In the genomic region with DNA sequence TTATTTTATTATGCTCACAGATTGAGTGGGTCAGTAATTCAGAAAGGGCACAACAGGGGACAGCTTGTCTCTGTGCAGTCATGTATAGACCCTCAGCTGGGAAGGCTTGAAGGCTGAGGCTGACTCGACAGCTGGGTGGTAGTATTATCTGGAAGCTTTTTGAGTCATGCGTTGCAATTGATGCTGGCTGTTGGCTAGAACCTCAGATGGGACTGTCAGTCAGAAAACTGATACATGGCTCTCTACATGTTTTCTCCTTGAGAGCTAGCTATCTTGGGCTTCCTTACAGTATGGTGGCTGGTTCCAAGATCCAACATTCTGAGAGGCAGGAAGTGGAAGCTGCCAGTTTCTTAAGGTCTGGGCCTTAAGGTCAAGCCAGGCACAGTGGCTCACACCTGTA, we compare ENCODE assay signal across 23 cellular contexts.
"Had no signal": no experiment of that assay in that cellular context is flagged by ENCODE, and none has a peak within 500 bp of the region (broad histone marks: within the 10 kb centered on the region; RNA-seq: fewer than 3 reads in every experiment).

No MANE protein-coding gene starts in this region.

- H3K4me1 Mint-ChIP-seq: activated CD8-positive, alpha-beta memory T cell treated with anti-CD3 and anti-CD28 coated beads, Interleukin-2, amount 10 ng/mL, durations not matched to agents 7 days and 5 days; immature natural killer cell; stimulated activated memory B cell treated with anti-CD40 and anti-IgM and Interleukin-4, amounts not matched to agents 10 μg/mL and 1 μg/mL and 100 μg/mL, for 72 hours had no signal

- H3K27me3 ChIP-seq: ascending aorta, hepatocyte, left lung had no signal

- H3K27ac Mint-ChIP-seq: activated CD4-positive, alpha-beta memory T cell treated with anti-CD3 and anti-CD28 coated beads for 36 hours; activated CD8-positive, alpha-beta memory T cell treated with anti-CD3 and anti-CD28 coated beads, Interleukin-2, amount 10 ng/mL, durations not matched to agents 7 days and 5 days; activated naive CD4-positive, alpha-beta T cell treated with anti-CD3 and anti-CD28 coated beads, Interleukin-2, amount 50 U/mL, for 72 hours; immature natural killer cell; progenitor cell of endocrine pancreas; stimulated activated memory B cell treated with anti-CD40 and anti-IgM and Interleukin-4, amounts not matched to agents 10 μg/mL and 1 μg/mL and 100 μg/mL, for 72 hours had no signal

- H3K27me3 Mint-ChIP-seq: activated CD4-positive, alpha-beta memory T cell treated with anti-CD3 and anti-CD28 coated beads for 36 hours; naive thymus-derived CD8-positive, alpha-beta T cell had no signal

- H3K9me3 Mint-ChIP-seq: activated CD4-positive, alpha-beta memory T cell treated with anti-CD3 and anti-CD28 coated beads for 36 hours; immature natural killer cell; naive thymus-derived CD8-positive, alpha-beta T cell; stimulated activated memory B cell treated with anti-CD40 and anti-IgM and Interleukin-4, amounts not matched to agents 10 μg/mL and 1 μg/mL and 100 μg/mL, for 72 hours had no signal

- H3K36me3 ChIP-seq: ascending aorta, brain microvascular endothelial cell, left lung, thoracic aorta had no signal

- ATAC-seq: activated CD8-positive, alpha-beta memory T cell treated with anti-CD3 and anti-CD28 coated beads, Interleukin-2, amount 10 ng/mL, durations not matched to agents 7 days and 5 days; left lung; naive thymus-derived CD8-positive, alpha-beta T cell; stimulated activated memory B cell treated with anti-CD40 and anti-IgM and Interleukin-4, amounts not matched to agents 10 μg/mL and 1 μg/mL and 100 μg/mL, for 72 hours had no signal

- H3K36me3 Mint-ChIP-seq: activated CD4-positive, alpha-beta memory T cell treated with anti-CD3 and anti-CD28 coated beads for 36 hours; activated CD8-positive, alpha-beta memory T cell treated with anti-CD3 and anti-CD28 coated beads, Interleukin-2, amount 10 ng/mL, durations not matched to agents 7 days and 5 days; stimulated activated memory B cell treated with anti-CD40 and anti-IgM and Interleukin-4, amounts not matched to agents 10 μg/mL and 1 μg/mL and 100 μg/mL, for 72 hours had no signal

- H3K4me3 Mint-ChIP-seq: activated CD4-positive, alpha-beta memory T cell treated with anti-CD3 and anti-CD28 coated beads for 36 hours; activated CD8-positive, alpha-beta memory T cell treated with anti-CD3 and anti-CD28 coated beads, Interleukin-2, amount 10 ng/mL, durations not matched to agents 7 days and 5 days; immature natural killer cell; naive thymus-derived CD8-positive, alpha-beta T cell; stimulated activated memory B cell treated with anti-CD40 and anti-IgM and Interleukin-4, amounts not matched to agents 10 μg/mL and 1 μg/mL and 100 μg/mL, for 72 hours had no signal

- H3K9me3 ChIP-seq: ascending aorta, left lung, thoracic aorta had no signal

- H3K4me3 ChIP-seq: ascending aorta, hepatocyte, left lung, lung, thoracic aorta had no signal

- H3K27ac ChIP-seq: ascending aorta, brain microvascular endothelial cell, hepatocyte, left lung, thoracic aorta had no signal

- DNase-seq: activated CD4-positive, alpha-beta memory T cell treated with anti-CD3 and anti-CD28 coated beads for 36 hours; activated CD4-positive, alpha-beta T cell treated with anti-CD3 and anti-CD28 coated beads for 48 hours; activated CD8-positive, alpha-beta memory T cell treated with anti-CD3 and anti-CD28 coated beads, Interleukin-2, amount 10 ng/mL, durations not matched to agents 7 days and 5 days; activated gamma-delta T cell treated with Interleukin-2 at 50 U/mL for 16 hours; activated T-cell treated with anti-CD3 and anti-CD28 coated beads for 4 hours; brain microvascular endothelial cell; central memory CD4-positive, alpha-beta T cell; dermis blood vessel endothelial cell; effector CD8-positive, alpha-beta T cell; erythroblast; foreskin fibroblast; immature natural killer cell; naive thymus-derived CD8-positive, alpha-beta T cell; retina; stimulated activated CD4-positive, alpha-beta T cell treated with anti-CD3 and anti-CD28 coated beads, Interleukin-12 subunit alpha, Interleukin-12 subunit beta, amount 100 ng/mL, for 4 hours had no signal
